ENCODE assay signal across 9 cellular contexts in genomic region chr20:35283441-35284266, GRCh38. TPM values are rescaled to one million over a fixed set of nuclear protein-coding genes. Genes with fewer than 3 reads are reported as not detected.
A peak's percentile ranks its signal among the peaks of the same experiment; 100 is the strongest.
DNase-seq lines count a peak whose midpoint lies in the region; ATAC-seq and TF ChIP-seq lines count a peak whose summit lies in the region.
"Had no signal": no experiment of that assay in that cellular context is flagged by ENCODE, and none has a peak within 500 bp of the region (broad histone marks: within the 10 kb centered on the region; RNA-seq: fewer than 3 reads in every experiment).

No MANE protein-coding gene starts in this region.

- H3K9ac ChIP-seq in ES-I3 (ENCODE audit: low read depth, low read length): peak overlapping the region; percentile 83

- H3K4me3 Mint-ChIP-seq in activated naive CD8-positive, alpha-beta T cell treated with anti-CD3 and anti-CD28 coated beads, Interleukin-2, amount 10 ng/mL, durations not matched to agents 7 days and 5 days: peak overlapping the region; percentile 90

- peaks cover 22% of the 10 kb centered on the region for H3K4me1 Mint-ChIP-seq in activated naive CD8-positive, alpha-beta T cell treated with anti-CD3 and anti-CD28 coated beads, Interleukin-2, amount 10 ng/mL, durations not matched to agents 7 days and 5 days

- no peaks in the 10 kb centered on the region for H3K4me1 ChIP-seq in ES-I3 (ENCODE audit: insufficient read depth, low read length)
- peaks cover 8 to 14% of the 10 kb centered on the region in 2 donors for H3K4me1 ChIP-seq in thyroid gland

- no peaks in the 10 kb centered on the region for H3K27me3 Mint-ChIP-seq in activated naive CD8-positive, alpha-beta T cell treated with anti-CD3 and anti-CD28 coated beads, Interleukin-2, amount 10 ng/mL, durations not matched to agents 7 days and 5 days

- no peaks in the 10 kb centered on the region for H3K27me3 ChIP-seq in layer of hippocampus (ENCODE audit: control insufficient read depth, insufficient read depth, low read length)
- H3K27me3 ChIP-seq in thyroid gland: no peaks in the 10 kb centered on the region

- peak overlapping the region; percentile 81 for H3K27ac ChIP-seq in layer of hippocampus (ENCODE audit: low read depth, low read length)
- peak overlapping the region in 2 of 3 donors; percentile 19 to 68 for H3K27ac ChIP-seq in thyroid gland

- DNase-seq in HT-29 (ENCODE audit: low spot score): peak; percentile 49
- no peak for DNase-seq in activated naive CD8-positive, alpha-beta T cell treated with anti-CD3 and anti-CD28 coated beads, Interleukin-2, amount 10 ng/mL, durations not matched to agents 7 days and 5 days
- no peak for DNase-seq in thyroid gland
- DNase-seq in NCI-H2107 treated with DMSO at 0.1 percent for 48 hours (lab: John Stamatoyannopoulos, UW; ENCODE audit: unreplicated experiment): no peak
- DNase-seq in DMS153 treated with DMSO at 0.1 percent for 48 hours (lab: John Stamatoyannopoulos, UW; ENCODE audit: unreplicated experiment): no peak
- DNase-seq in middle frontal gyrus (ENCODE audit: extremely low spot score, low spot score): no peak

- no peaks in the 10 kb centered on the region for H3K9me3 Mint-ChIP-seq in activated naive CD8-positive, alpha-beta T cell treated with anti-CD3 and anti-CD28 coated beads, Interleukin-2, amount 10 ng/mL, durations not matched to agents 7 days and 5 days

- 26 to 38% methylated on average over 13 to 24 of the region's 24 CpGs for WGBS in thyroid gland, 2 donors

- POLR2A ChIA-PET in activated naive CD8-positive, alpha-beta T cell treated with anti-CD3 and anti-CD28 coated beads, Interleukin-2, amount 10 ng/mL, durations not matched to agents 7 days and 5 days (lab: Charles Lee): interaction anchor here (0.5 to 1.7 kb wide), 14 partner anchors 7 to 671 kb away, joined by 3 to 7 read pairs (median 4); partner anchors contain the start of genes CEP250, EDEM2, RBM39 and SCAND1

- intact Hi-C loops in thyroid gland (cut with DNase I): no loop called here

- H3K36me3 ChIP-seq in ES-I3 (ENCODE audit: insufficient read depth, low read length): peaks cover 26% of the 10 kb centered on the region
- H3K36me3 ChIP-seq in thyroid gland: peaks cover 16 to 22% of the 10 kb centered on the region in 2 donors

- no peak for TF ChIP-seq CTCF in thyroid gland (IDR thresholded peaks at IDR 0.05)

- no peak for ATAC-seq in activated naive CD8-positive, alpha-beta T cell treated with anti-CD3 and anti-CD28 coated beads, Interleukin-2, amount 10 ng/mL, durations not matched to agents 7 days and 5 days (ENCODE audit: low read depth)

- H3K27ac Mint-ChIP-seq in activated naive CD8-positive, alpha-beta T cell treated with anti-CD3 and anti-CD28 coated beads, Interleukin-2, amount 10 ng/mL, durations not matched to agents 7 days and 5 days: peak overlapping the region; percentile 85

- H3K4me3 ChIP-seq in thyroid gland (replicated peaks in 1 of 3): peak overlapping the region; percentile 58 to 86 (median 78)

- TF ChIP-seq POLR2A in thyroid gland (IDR thresholded peaks at IDR 0.05): no peak

- H3K36me3 Mint-ChIP-seq in activated naive CD8-positive, alpha-beta T cell treated with anti-CD3 and anti-CD28 coated beads, Interleukin-2, amount 10 ng/mL, durations not matched to agents 7 days and 5 days: peaks cover 14% of the 10 kb centered on the region

- H3K9me3 ChIP-seq in ES-I3 (ENCODE audit: control insufficient read depth, insufficient read depth, low read length): no peaks in the 10 kb centered on the region
- H3K9me3 ChIP-seq in thyroid gland: no peaks in the 10 kb centered on the region

RNA-seq across cellular contexts. Expression of gene EIF6, which starts 0.9 kb away (rescaled TPM):
- 508 and 511 TPM in 2 replicates for total RNA-seq in HT-29 (2014; rRNA removed; shearing (Covaris generic))
- total RNA-seq in activated naive CD8-positive, alpha-beta T cell treated with anti-CD3 and anti-CD28 coated beads, Interleukin-2, amount 10 ng/mL, durations not matched to agents 7 days and 5 days: 10 to 100 TPM; 81.0 to 83.9 TPM
- 10 to 100 TPM; 30.3 to 94.2 (median 65.7) TPM for total RNA-seq in thyroid gland

RNA-seq across cellular contexts. Expression of gene MMP24OS, which starts 5.7 kb away (rescaled TPM):
- total RNA-seq in HT-29 (2014; rRNA removed; shearing (Covaris generic)): 31.6 and 40.1 TPM in 2 replicates
- 10 to 100 TPM; 64.3 to 70.1 TPM for total RNA-seq in activated naive CD8-positive, alpha-beta T cell treated with anti-CD3 and anti-CD28 coated beads, Interleukin-2, amount 10 ng/mL, durations not matched to agents 7 days and 5 days
- total RNA-seq in thyroid gland: 10 to 100 TPM; 18.3 to 40.3 (median 28.8) TPM

RNA-seq across cellular contexts. Expression of gene FAM83C, which starts 8.6 kb away (rescaled TPM):
- 0.37 and 0.81 TPM in 2 replicates for total RNA-seq in HT-29 (2014; rRNA removed; shearing (Covaris generic))
- total RNA-seq in activated naive CD8-positive, alpha-beta T cell treated with anti-CD3 and anti-CD28 coated beads, Interleukin-2, amount 10 ng/mL, durations not matched to agents 7 days and 5 days: not detected
- total RNA-seq in thyroid gland: not detected
- total RNA-seq: RPMI7951 had no signal

RNA-seq across cellular contexts. Expression of gene MMP24, which starts 57.2 kb away (rescaled TPM):
- total RNA-seq in HT-29 (2014; rRNA removed; shearing (Covaris generic)): 5.7 and 6.3 TPM in 2 replicates
- total RNA-seq in activated naive CD8-positive, alpha-beta T cell treated with anti-CD3 and anti-CD28 coated beads, Interleukin-2, amount 10 ng/mL, durations not matched to agents 7 days and 5 days: under 1 TPM; 0.08 to 0.20 TPM
- 1 to 10 TPM in 1 of 4 donors, under 1 TPM in 3; 0.67 to 1.6 (median 0.92) TPM for total RNA-seq in thyroid gland
